ENCODE assay signal across 10 cellular contexts in the genomic region with DNA sequence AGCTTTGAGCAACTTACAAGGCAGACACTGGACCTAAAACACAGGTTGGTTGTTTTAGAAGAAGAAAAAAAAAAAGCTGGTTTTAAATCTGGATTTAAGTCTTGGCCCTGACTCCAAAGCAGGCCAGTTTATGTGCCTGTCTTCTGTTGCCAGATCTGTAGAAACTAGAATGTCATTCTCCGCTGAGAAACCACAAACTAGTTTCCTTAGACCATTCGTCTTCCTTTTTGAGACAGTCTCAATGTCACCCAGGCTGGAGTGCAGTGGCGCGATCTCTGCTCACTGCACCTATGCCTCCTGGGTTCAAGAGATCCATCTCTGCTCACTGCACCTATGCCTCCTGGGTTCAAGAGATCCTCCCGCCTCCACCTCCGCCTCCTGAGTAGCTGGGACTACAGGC. TPM values are rescaled to one million over a fixed set of nuclear protein-coding genes. Genes with fewer than 3 reads are reported as not detected.
DNase-seq lines count a peak whose midpoint lies in the region; ATAC-seq and TF ChIP-seq lines count a peak whose summit lies in the region.
"Had no signal": no experiment of that assay in that cellular context is flagged by ENCODE, and none has a peak within 500 bp of the region (broad histone marks: within the 10 kb centered on the region; RNA-seq: fewer than 3 reads in every experiment).

No MANE protein-coding gene starts in this region.

- H3K27me3 Mint-ChIP-seq in nephron progenitor cell (ENCODE audit: low read depth, poor library complexity) (peaks cover 7% of the 10 kb centered on the region), osteocyte (ENCODE audit: unreplicated experiment) (no peaks in the 10 kb centered on the region)
- H3K27me3 Mint-ChIP-seq: dendritic cell treated with granulocyte-macrophage colony-stimulating factor and Interleukin-4, amounts not matched to agents 40 ng/mL and 50 ng/mL, for 4 days had no signal

- H3K9me3 ChIP-seq in suprapubic skin, result no peaks in the 10 kb centered on the region
- no peaks in the 10 kb centered on the region for H3K9me3 ChIP-seq in transverse colon

- TF ChIP-seq CTCF in nephron progenitor cell (IDR thresholded peaks at IDR 0.05) (no peak), suprapubic skin (IDR thresholded peaks at IDR 0.05) (no peak), osteocyte (IDR thresholded peaks at IDR 0.05) (no peak), transverse colon (IDR thresholded peaks at IDR 0.05) (no peak)

- no peak overlapping the region for H3K4me3 ChIP-seq in suprapubic skin
- no peak overlapping the region for H3K4me3 ChIP-seq in transverse colon

- in situ Hi-C loops in transverse colon (cut with MboI; ENCODE audit: low pct_ligation_motif_present in 1 of 4, low pct_unique_long_range_greater_than_20kb in 1 of 4, low sequenced_read_pairs in 3 of 4), result no loop called here

- TF ChIP-seq POLR2A in suprapubic skin (IDR thresholded peaks at IDR 0.05) (no peak), transverse colon (IDR thresholded peaks at IDR 0.05) (no peak)

- H3K9me3 Mint-ChIP-seq in nephron progenitor cell, result peaks cover 11% of the 10 kb centered on the region
- peaks cover 6% of the 10 kb centered on the region for H3K9me3 Mint-ChIP-seq in osteocyte (ENCODE audit: unreplicated experiment)
- H3K9me3 Mint-ChIP-seq: dendritic cell treated with granulocyte-macrophage colony-stimulating factor and Interleukin-4, amounts not matched to agents 40 ng/mL and 50 ng/mL, for 4 days had no signal

- DNase-seq in NOMO-1 (lab: John Stamatoyannopoulos, UW; ENCODE audit: unreplicated experiment in 2 of 2) (peak; percentile 5 to 41), NOMO-1 treated with dmso at 0.1 percent for 144 hours (lab: John Stamatoyannopoulos, UW; ENCODE audit: unreplicated experiment) (no peak), nephron progenitor cell (no peak), suprapubic skin (ENCODE audit: low spot score in 2 of 2) (no peak), osteocyte (ENCODE audit: extremely low spot score, unreplicated experiment) (no peak), transverse colon (no peak)

- H3K27ac Mint-ChIP-seq in nephron progenitor cell, result peak overlapping the region; percentile 95
- H3K27ac Mint-ChIP-seq in osteocyte (ENCODE audit: unreplicated experiment), result no peak overlapping the region
- H3K27ac Mint-ChIP-seq: dendritic cell treated with granulocyte-macrophage colony-stimulating factor and Interleukin-4, amounts not matched to agents 40 ng/mL and 50 ng/mL, for 4 days had no signal

- H3K4me1 ChIP-seq in suprapubic skin, result peaks cover 18% of the 10 kb centered on the region
- H3K4me1 ChIP-seq in transverse colon, result peaks cover 0 to 48% (median 4%) of the 10 kb centered on the region in 4 donors

- no peaks in the 10 kb centered on the region for H3K4me1 Mint-ChIP-seq in nephron progenitor cell
- H3K4me1 Mint-ChIP-seq in osteocyte (ENCODE audit: unreplicated experiment), result peaks cover 25% of the 10 kb centered on the region

- H3K27me3 ChIP-seq in suprapubic skin (no peaks in the 10 kb centered on the region), transverse colon (no peaks in the 10 kb centered on the region)

- H3K36me3 Mint-ChIP-seq in nephron progenitor cell (ENCODE audit: low read depth), result peaks cover 72% of the 10 kb centered on the region
- H3K36me3 Mint-ChIP-seq in osteocyte (ENCODE audit: unreplicated experiment), result peaks cover 8% of the 10 kb centered on the region

- H3K4me3 Mint-ChIP-seq in nephron progenitor cell (no peak overlapping the region), osteocyte (ENCODE audit: unreplicated experiment) (no peak overlapping the region)
- H3K4me3 Mint-ChIP-seq: dendritic cell treated with granulocyte-macrophage colony-stimulating factor and Interleukin-4, amounts not matched to agents 40 ng/mL and 50 ng/mL, for 4 days had no signal

- peak; percentile 95 for ATAC-seq in GM21825 (IDR thresholded peaks at IDR 0.05; ENCODE audit: unreplicated experiment)
- ATAC-seq in HG03520 (IDR thresholded peaks at IDR 0.05; ENCODE audit: unreplicated experiment), result peak; percentile 97

- H3K36me3 ChIP-seq in suprapubic skin (no peaks in the 10 kb centered on the region), transverse colon (no peaks in the 10 kb centered on the region)

- H3K27ac ChIP-seq in suprapubic skin, result no peak overlapping the region
- no peak overlapping the region for H3K27ac ChIP-seq in transverse colon
- H3K27ac ChIP-seq: 22Rv1 had no signal

- 53% methylated on average over 6 of the region's 6 CpGs for WGBS in suprapubic skin
- WGBS in transverse colon (ENCODE audit: low coverage in 1 of 2), 2 donors, result 69 to 80% methylated on average over 6 of the region's 6 CpGs

- intact Hi-C loops in transverse colon (cut with DNase I; ENCODE audit: low total_unique reads), result no loop called here

- TF ChIP-seq EP300 in suprapubic skin (IDR thresholded peaks at IDR 0.05) (no peak), transverse colon (IDR thresholded peaks at IDR 0.05; ENCODE audit: low read depth) (no peak)

RNA-seq across cellular contexts. Expression of a gene that starts 33.9 kb away (rescaled TPM):
- total RNA-seq in suprapubic skin (100 to 1,000 TPM; 234 to 376 (median 343) TPM), osteocyte (698 and 749 TPM in 2 replicates), transverse colon (1,000 to 10,000 TPM in 1 of 4 donors, 100 to 1,000 TPM in 3; 471 to 1,291 (median 672) TPM)

Comparison
In these comparisons a context has a peak if more than half of its experiments do, and no peak if none do; other contexts are left out.
1. DNase-seq: peak in NOMO-1 (2 of 2); none in NOMO-1 treated with dmso at 0.1 percent for 144 hours (single experiment), nephron progenitor cell (single experiment), suprapubic skin (0 of 2), osteocyte (single experiment) and transverse colon (single experiment).